In the genomic region with DNA sequence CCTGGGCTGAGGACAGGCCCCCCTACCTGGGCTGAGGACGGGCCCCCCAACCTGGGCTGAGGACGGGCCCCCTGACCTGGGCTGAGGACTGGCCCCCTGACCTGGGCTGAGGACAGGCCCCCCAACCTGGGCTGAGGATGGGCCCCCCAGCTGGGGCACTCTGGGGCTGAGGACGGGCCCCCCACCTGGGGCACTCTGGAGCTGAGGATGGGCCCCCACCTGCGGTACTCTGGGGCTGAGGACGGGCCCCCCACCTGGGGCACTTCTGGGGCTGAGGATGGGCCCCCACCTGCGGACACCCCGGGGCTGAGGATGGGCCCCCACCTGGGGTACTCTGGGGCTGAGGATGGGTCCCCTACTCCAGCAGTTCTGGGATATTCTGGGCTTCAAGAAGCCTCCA, we compare ENCODE assay signal across 9 cellular contexts.
A peak's percentile ranks its signal among the peaks of the same experiment; 100 is the strongest.
DNase-seq lines count a peak whose midpoint lies in the region; ATAC-seq and TF ChIP-seq lines count a peak whose summit lies in the region.
"Had no signal": no experiment of that assay in that cellular context is flagged by ENCODE, and none has a peak within 500 bp of the region (broad histone marks: within the 10 kb centered on the region; RNA-seq: fewer than 3 reads in every experiment).

No MANE protein-coding gene starts in this region.

- H3K9me2 ChIP-seq in Karpas-422 (replicated peaks; ENCODE audit: insufficient read depth, low read length) = no peaks in the 10 kb centered on the region

- H3K4me1 ChIP-seq in Karpas-422 (ENCODE audit: low read length) (peaks cover 24% of the 10 kb centered on the region), spleen (peaks cover 62 to 74% (median 70%) of the 10 kb centered on the region in 6 donors)
- peaks cover 52% of the 10 kb centered on the region for H3K4me1 ChIP-seq in effector memory CD4-positive, alpha-beta T cell (ENCODE audit: control insufficient read depth, insufficient read depth, low read length, poor library complexity, severe bottlenecking)

- no peak overlapping the region for H2AFZ ChIP-seq in Karpas-422 (ENCODE audit: low read length)

- no peaks in the 10 kb centered on the region for H3K79me2 ChIP-seq in Karpas-422 (ENCODE audit: low read length)

- no peaks in the 10 kb centered on the region for H3K36me3 ChIP-seq in Karpas-422 (ENCODE audit: insufficient read depth, low read length)
- H3K36me3 ChIP-seq in effector memory CD4-positive, alpha-beta T cell (ENCODE audit: control insufficient read depth, insufficient read depth, low read length) = peaks cover 25% of the 10 kb centered on the region
- peaks cover 0 to 13% (median 5%) of the 10 kb centered on the region in 6 donors for H3K36me3 ChIP-seq in spleen

- ATAC-seq in GM21528 (IDR thresholded peaks at IDR 0.05; ENCODE audit: low FRiP score, unreplicated experiment) (peak; percentile 9), GM21515 (IDR thresholded peaks at IDR 0.05; ENCODE audit: unreplicated experiment) (no peak)

- H3K4me2 ChIP-seq in Karpas-422 (ENCODE audit: low read depth, low read length, poor library complexity, severe bottlenecking) = peak overlapping the region; percentile 64

- no peak overlapping the region for H3K27ac ChIP-seq in Karpas-422 (ENCODE audit: low read length)
- H3K27ac ChIP-seq in effector memory CD4-positive, alpha-beta T cell (ENCODE audit: insufficient read depth, low read length, poor library complexity, severe bottlenecking) = peak overlapping the region; percentile 76
- peak overlapping the region; percentile 43 to 96 (median 92) for H3K27ac ChIP-seq in spleen

- no peak for TF ChIP-seq POLR2A in spleen (IDR thresholded peaks at IDR 0.05)

- peak overlapping the region; percentile 40; the same call in 1 of the 2 replicates for H3K9ac ChIP-seq in Karpas-422 (ENCODE audit: low read length)

- 22 to 68% (median 60%) methylated on average over 4 to 7 of the region's 7 CpGs for WGBS in spleen, 5 donors

- H3K9me3 ChIP-seq in Karpas-422 (ENCODE audit: low read length) (no peaks in the 10 kb centered on the region; the same call in 1 of the 2 replicates), spleen (no peaks in the 10 kb centered on the region)
- no peaks in the 10 kb centered on the region for H3K9me3 ChIP-seq in effector memory CD4-positive, alpha-beta T cell (ENCODE audit: control insufficient read depth, low read length)

- intact Hi-C loops in spleen (cut with DNase I; ENCODE audit: low total_unique reads) = no loop called here

- H3K27me3 ChIP-seq in Karpas-422 (ENCODE audit: low read length) = no peaks in the 10 kb centered on the region
- no peaks in the 10 kb centered on the region for H3K27me3 ChIP-seq in effector memory CD4-positive, alpha-beta T cell (replicated peaks; ENCODE audit: control insufficient read depth, insufficient read depth, low read length, poor library complexity, severe bottlenecking)
- no peaks in the 10 kb centered on the region for H3K27me3 ChIP-seq in spleen (replicated peaks in 1 of 7)

- TF ChIP-seq CTCF in spleen (IDR thresholded peaks at IDR 0.05 in 8 of 11, conservative IDR thresholded peaks at IDR 0.05 in 3 of 11) = no peak

- H3K4me3 ChIP-seq in Karpas-422 (ENCODE audit: low read length) (peak overlapping the region; percentile 16; the same call in 1 of the 2 replicates), spleen (peak overlapping the region in 2 of 8 donors; percentile 17 to 50)
- peak overlapping the region; percentile 26 for H3K4me3 ChIP-seq in effector memory CD4-positive, alpha-beta T cell (ENCODE audit: insufficient read depth, low read depth, low read length, poor library complexity, severe bottlenecking)

- DNase-seq in Karpas-422 = no peak
- DNase-seq in effector memory CD4-positive, alpha-beta T cell = no peak
- peak; percentile 79 for DNase-seq in spleen
- DNase-seq in DMS53 treated with DMSO at 0.1 percent for 48 hours (lab: John Stamatoyannopoulos, UW; ENCODE audit: unreplicated experiment) = no peak
- no peak for DNase-seq in SIG-M5 treated with dmso at 0.1 percent for 504 hours (lab: John Stamatoyannopoulos, UW; ENCODE audit: unreplicated experiment)
- no peak for DNase-seq in mesenteric fat pad (ENCODE audit: low spot score)
- DNase-seq: dermis blood vessel endothelial cell had no signal

- H4K20me1 ChIP-seq in Karpas-422 (ENCODE audit: insufficient read depth, low read depth, low read length) = no peaks in the 10 kb centered on the region
